Comparison of ENCODE assay signal across 8 cellular contexts in genomic region chr22:42648368-42649260, GRCh38. TPM values are rescaled to one million over a fixed set of nuclear protein-coding genes. Genes with fewer than 3 reads are reported as not detected.
A peak's percentile ranks its signal among the peaks of the same experiment; 100 is the strongest.
DNase-seq lines count a peak whose midpoint lies in the region; ATAC-seq and TF ChIP-seq lines count a peak whose summit lies in the region.

No MANE protein-coding gene starts in this region.

- intact Hi-C loops in activated CD8-positive, alpha-beta T cell treated with anti-CD3 and anti-CD28 coated beads for 36 hours (cut with micrococcal nuclease): no loop called here
- intact Hi-C loops in uterus (cut with DNase I; ENCODE audit: low total_unique reads): no loop called here

- peak overlapping the region; percentile 74 for H3K9ac ChIP-seq in KMS-11

- no peaks in the 10 kb centered on the region for H3K36me3 Mint-ChIP-seq in activated CD8-positive, alpha-beta T cell treated with anti-CD3 and anti-CD28 coated beads for 36 hours (ENCODE audit: low read depth)
- no peaks in the 10 kb centered on the region for H3K36me3 Mint-ChIP-seq in natural killer cell treated with Interleukin-12 subunit alpha and Interleukin-12 subunit beta and Interleukin-15 and Interleukin-18, amount 100 ng/mL, for 72 hours

- peak overlapping the region; percentile 76 for H3K4me2 ChIP-seq in KMS-11

- H4K20me1 ChIP-seq in KMS-11 (ENCODE audit: insufficient read depth): no peaks in the 10 kb centered on the region

- ATAC-seq in GM21717 (IDR thresholded peaks at IDR 0.05; ENCODE audit: unreplicated experiment): peak; percentile 33
- peak; percentile 43 for ATAC-seq in activated CD8-positive, alpha-beta T cell treated with anti-CD3 and anti-CD28 coated beads for 36 hours
- peak; percentile 82 to 83 for ATAC-seq in natural killer cell treated with Interleukin-12 subunit alpha and Interleukin-12 subunit beta and Interleukin-15 and Interleukin-18, amount 100 ng/mL, for 72 hours

- no peaks in the 10 kb centered on the region for H3K9me3 ChIP-seq in uterus

- H3K27ac ChIP-seq in KMS-11 (no peak overlapping the region), uterus (peak overlapping the region; percentile 96 to 98)

- CTCF ChIA-PET in activated CD8-positive, alpha-beta T cell treated with anti-CD3 and anti-CD28 coated beads for 36 hours (lab: Charles Lee): interaction anchor here (1.2 to 2.5 kb wide), 2 partner anchors 27 to 28 kb away, joined by 4 to 12 read pairs; no protein-coding TSS in a partner anchor

- H3K4me1 Mint-ChIP-seq in activated CD8-positive, alpha-beta T cell treated with anti-CD3 and anti-CD28 coated beads for 36 hours (ENCODE audit: low read depth): peaks cover 33% of the 10 kb centered on the region
- H3K4me1 Mint-ChIP-seq in natural killer cell treated with Interleukin-12 subunit alpha and Interleukin-12 subunit beta and Interleukin-15 and Interleukin-18, amount 100 ng/mL, for 72 hours (ENCODE audit: low read depth in 2 of 2): peaks cover 19 to 29% of the 10 kb centered on the region in 2 donors

- no peak overlapping the region for H3K4me3 ChIP-seq in KMS-11 (IDR thresholded peaks at IDR 0.05; ENCODE audit: insufficient read depth, low read depth, low read length)
- H3K4me3 ChIP-seq in uterus: peak overlapping the region; percentile 77 to 99

- H3K27ac Mint-ChIP-seq in activated CD8-positive, alpha-beta T cell treated with anti-CD3 and anti-CD28 coated beads for 36 hours: peak overlapping the region; percentile 95
- peak overlapping the region; percentile 85 to 87 for H3K27ac Mint-ChIP-seq in natural killer cell treated with Interleukin-12 subunit alpha and Interleukin-12 subunit beta and Interleukin-15 and Interleukin-18, amount 100 ng/mL, for 72 hours

- no peak for TF ChIP-seq POLR2A in uterus (IDR thresholded peaks at IDR 0.05)

- no peaks in the 10 kb centered on the region for H3K27me3 ChIP-seq in KMS-11 (ENCODE audit: insufficient read depth, low read depth)
- H3K27me3 ChIP-seq in uterus: no peaks in the 10 kb centered on the region

- DNase-seq in EH (ENCODE audit: low read depth) (peak; percentile 62), fibroblast of gingiva (ENCODE audit: low read depth) (peak; percentile 51), uterus (peak in 1 of 2 donors; percentile 50), NCI-H2081 (lab: John Stamatoyannopoulos, UW) (no peak)
- peak; percentile 53 for DNase-seq in activated CD8-positive, alpha-beta T cell treated with anti-CD3 and anti-CD28 coated beads for 36 hours
- no peak for DNase-seq in natural killer cell treated with Interleukin-12 subunit alpha and Interleukin-12 subunit beta and Interleukin-15 and Interleukin-18, amount 100 ng/mL, for 72 hours (ENCODE audit: low spot score)

- H3K4me1 ChIP-seq in KMS-11 (ENCODE audit: low read depth, poor library complexity, severe bottlenecking) (peaks cover 3% of the 10 kb centered on the region), uterus (peaks cover 12 to 34% of the 10 kb centered on the region in 2 donors)

- TF ChIP-seq CTCF in KMS-11 (conservative IDR thresholded peaks at IDR 0.05; ENCODE audit: low read depth, low read length) (no peak), uterus (IDR thresholded peaks at IDR 0.05) (no peak)
- no peak for TF ChIP-seq CTCF in activated CD8-positive, alpha-beta T cell treated with anti-CD3 and anti-CD28 coated beads for 36 hours (IDR thresholded peaks at IDR 0.05)

- H3K36me3 ChIP-seq in KMS-11 (ENCODE audit: insufficient read depth) (no peaks in the 10 kb centered on the region), uterus (no peaks in the 10 kb centered on the region)

- peak overlapping the region; percentile 95 for H3K4me3 Mint-ChIP-seq in activated CD8-positive, alpha-beta T cell treated with anti-CD3 and anti-CD28 coated beads for 36 hours
- H3K4me3 Mint-ChIP-seq in natural killer cell treated with Interleukin-12 subunit alpha and Interleukin-12 subunit beta and Interleukin-15 and Interleukin-18, amount 100 ng/mL, for 72 hours: peak overlapping the region; percentile 99

- H3K27me3 Mint-ChIP-seq in activated CD8-positive, alpha-beta T cell treated with anti-CD3 and anti-CD28 coated beads for 36 hours: no peaks in the 10 kb centered on the region
- H3K27me3 Mint-ChIP-seq in natural killer cell treated with Interleukin-12 subunit alpha and Interleukin-12 subunit beta and Interleukin-15 and Interleukin-18, amount 100 ng/mL, for 72 hours: no peaks in the 10 kb centered on the region

- H2AFZ ChIP-seq in KMS-11 (ENCODE audit: low read depth): peak overlapping the region; percentile 49; the same call in 1 of the 2 replicates

- no peaks in the 10 kb centered on the region for H3K9me3 Mint-ChIP-seq in activated CD8-positive, alpha-beta T cell treated with anti-CD3 and anti-CD28 coated beads for 36 hours
- no peaks in the 10 kb centered on the region for H3K9me3 Mint-ChIP-seq in natural killer cell treated with Interleukin-12 subunit alpha and Interleukin-12 subunit beta and Interleukin-15 and Interleukin-18, amount 100 ng/mL, for 72 hours

- H3K79me2 ChIP-seq in KMS-11 (ENCODE audit: insufficient read depth, low read depth): no peaks in the 10 kb centered on the region; the same call in 1 of the 2 replicates

- POLR2A ChIA-PET in activated CD8-positive, alpha-beta T cell treated with anti-CD3 and anti-CD28 coated beads for 36 hours (lab: Charles Lee): interaction anchor here (0.9 to 4.9 kb wide), 8 partner anchors 8 to 539 kb away, joined by 3 to 64 read pairs (median 4); partner anchors contain the start of genes ATP5MGL, POLDIP3 and TTLL12

RNA-seq across cellular contexts. Expression of gene CYB5R3, which starts 0.6 kb away (rescaled TPM):
- total RNA-seq in activated CD8-positive, alpha-beta T cell treated with anti-CD3 and anti-CD28 coated beads for 36 hours: 10 to 100 TPM; 64.2 to 64.3 TPM
- total RNA-seq in natural killer cell treated with Interleukin-12 subunit alpha and Interleukin-12 subunit beta and Interleukin-15 and Interleukin-18, amount 100 ng/mL, for 72 hours: 10 to 100 TPM; 79.6 to 96.7 TPM
- total RNA-seq in uterus: 100 to 1,000 TPM in 1 of 4 donors, 10 to 100 TPM in 3; 34.0 to 225 (median 51.7) TPM

RNA-seq across cellular contexts. Expression of gene ATP5MGL, which starts 8.2 kb away (rescaled TPM):
- under 1 TPM; 0.54 to 0.59 TPM for total RNA-seq in activated CD8-positive, alpha-beta T cell treated with anti-CD3 and anti-CD28 coated beads for 36 hours
- 1 to 10 TPM in 1 of 2 donors, under 1 TPM in 1; 0.62 to 1.1 TPM for total RNA-seq in natural killer cell treated with Interleukin-12 subunit alpha and Interleukin-12 subunit beta and Interleukin-15 and Interleukin-18, amount 100 ng/mL, for 72 hours
- under 1 TPM in 1 of 4 donors, not detected in 3; 0.79 TPM for total RNA-seq in uterus

RNA-seq across cellular contexts. Expression of gene POLDIP3, which starts 33.9 kb away (rescaled TPM):
- total RNA-seq in activated CD8-positive, alpha-beta T cell treated with anti-CD3 and anti-CD28 coated beads for 36 hours: 10 to 100 TPM; 70.2 to 71.1 TPM
- 10 to 100 TPM; 61.6 to 78.9 TPM for total RNA-seq in natural killer cell treated with Interleukin-12 subunit alpha and Interleukin-12 subunit beta and Interleukin-15 and Interleukin-18, amount 100 ng/mL, for 72 hours
- 10 to 100 TPM; 25.9 to 73.3 (median 39.2) TPM for total RNA-seq in uterus

Comparison
In these comparisons a context has a peak if more than half of its experiments do, and no peak if none do; other contexts are left out.
1. DNase-seq: peak in EH (single experiment), activated CD8-positive, alpha-beta T cell treated with anti-CD3 and anti-CD28 coated beads for 36 hours (single experiment) and fibroblast of gingiva (single experiment); none in natural killer cell treated with Interleukin-12 subunit alpha and Interleukin-12 subunit beta and Interleukin-15 and Interleukin-18, amount 100 ng/mL, for 72 hours (single experiment) and NCI-H2081 (0 of 2).
2. Peak in every context shown above with its lines, with median percentiles within 50 percentile points of each other: ATAC-seq.